Comparison of ENCODE assay signal across 17 cellular contexts in the genomic region with DNA sequence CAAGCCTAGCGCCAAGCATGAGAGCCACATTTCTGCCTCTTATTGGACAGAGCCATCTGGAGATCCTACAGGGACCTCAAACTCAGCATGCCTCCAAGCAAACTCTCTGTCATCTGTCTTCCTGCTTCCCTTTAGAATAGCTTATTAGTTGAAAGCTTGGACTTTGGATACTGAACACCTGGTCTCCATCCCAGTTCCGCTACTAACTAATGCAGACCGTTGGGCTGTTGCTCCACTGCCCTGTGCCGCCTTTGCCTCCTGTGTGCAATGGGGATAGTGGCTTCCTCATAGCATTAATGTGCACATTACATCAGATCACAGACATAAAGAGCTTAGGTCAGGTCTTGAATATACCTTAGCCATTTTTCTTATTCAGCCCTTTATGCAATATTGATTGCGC.
"Had no signal": no experiment of that assay in that cellular context is flagged by ENCODE, and none has a peak within 500 bp of the region (broad histone marks: within the 10 kb centered on the region; RNA-seq: fewer than 3 reads in every experiment).

No MANE protein-coding gene starts in this region.

- H3K4me1 Mint-ChIP-seq: activated naive CD8-positive, alpha-beta T cell treated with anti-CD3 and anti-CD28 coated beads, Interleukin-2, amount 50 U/mL, for 24 hours had no signal

- H3K27me3 ChIP-seq: dorsolateral prefrontal cortex, gastrocnemius medialis had no signal

- H3K79me2 ChIP-seq: parathyroid adenoma had no signal

- H2AFZ ChIP-seq: parathyroid adenoma had no signal

- H3K4me3 Mint-ChIP-seq: activated naive CD4-positive, alpha-beta T cell treated with anti-CD3 and anti-CD28 coated beads for 36 hours; activated naive CD8-positive, alpha-beta T cell treated with anti-CD3 and anti-CD28 coated beads, Interleukin-2, amount 50 U/mL, for 24 hours; activated T-helper 17 cell treated with anti-CD3 and anti-CD28 coated beads, Interleukin-2, amount 50 U/mL, for 72 hours; naive thymus-derived CD8-positive, alpha-beta T cell had no signal

- H3K27ac ChIP-seq: gastrocnemius medialis, parathyroid adenoma had no signal

- H3K9me3 ChIP-seq: gastrocnemius medialis, heart right ventricle had no signal

- DNase-seq: activated CD4-positive, alpha-beta T cell treated with anti-CD3 and anti-CD28 coated beads for 1 hour; activated CD4-positive, alpha-beta T cell treated with anti-CD3 and anti-CD28 coated beads, Interleukin-2, amount 50 U/mL, for 48 hours; activated naive CD4-positive, alpha-beta T cell treated with anti-CD3 and anti-CD28 coated beads for 36 hours; activated naive CD8-positive, alpha-beta T cell treated with anti-CD3 and anti-CD28 coated beads, Interleukin-2, amount 50 U/mL, for 24 hours; aorta; dorsolateral prefrontal cortex; erythroblast; gastrocnemius medialis; heart right ventricle; naive thymus-derived CD8-positive, alpha-beta T cell; stimulated activated CD4-positive, alpha-beta T cell treated with anti-CD3 and anti-CD28 coated beads, Interleukin-4, amount 100 ng/mL, for 24 hours; stimulated activated naive CD4-positive, alpha-beta T cell treated with Interleukin-2 at 50 U/mL for 16 hours; substantia nigra; trophoblast cell had no signal

- H3K9ac ChIP-seq: parathyroid adenoma had no signal

- H3K4me3 ChIP-seq: dorsolateral prefrontal cortex, gastrocnemius medialis, heart right ventricle, lung had no signal

- ATAC-seq: activated naive CD8-positive, alpha-beta T cell treated with anti-CD3 and anti-CD28 coated beads, Interleukin-2, amount 50 U/mL, for 24 hours; activated T-helper 17 cell treated with anti-CD3 and anti-CD28 coated beads, Interleukin-2, amount 50 U/mL, for 72 hours; gastrocnemius medialis; naive thymus-derived CD8-positive, alpha-beta T cell had no signal

- H3K36me3 ChIP-seq: gastrocnemius medialis had no signal

- H3K27ac Mint-ChIP-seq: activated naive CD4-positive, alpha-beta T cell treated with anti-CD3 and anti-CD28 coated beads for 36 hours; activated naive CD8-positive, alpha-beta T cell treated with anti-CD3 and anti-CD28 coated beads, Interleukin-2, amount 50 U/mL, for 24 hours; activated T-helper 17 cell treated with anti-CD3 and anti-CD28 coated beads, Interleukin-2, amount 50 U/mL, for 72 hours; naive thymus-derived CD8-positive, alpha-beta T cell had no signal

- H3K4me1 ChIP-seq: gastrocnemius medialis, parathyroid adenoma had no signal

- H3K9me3 Mint-ChIP-seq: activated naive CD4-positive, alpha-beta T cell treated with anti-CD3 and anti-CD28 coated beads for 36 hours; activated naive CD8-positive, alpha-beta T cell treated with anti-CD3 and anti-CD28 coated beads, Interleukin-2, amount 50 U/mL, for 24 hours; activated T-helper 17 cell treated with anti-CD3 and anti-CD28 coated beads, Interleukin-2, amount 50 U/mL, for 72 hours; naive thymus-derived CD8-positive, alpha-beta T cell had no signal

- H3K36me3 Mint-ChIP-seq: naive thymus-derived CD8-positive, alpha-beta T cell had no signal
